Comparison of ENCODE assay signal across 17 cellular contexts in genomic region chrX:51456246-51456645, GRCh38.
"Had no signal": no experiment of that assay in that cellular context is flagged by ENCODE, and none has a peak within 500 bp of the region (broad histone marks: within the 10 kb centered on the region; RNA-seq: fewer than 3 reads in every experiment).

No MANE protein-coding gene starts in this region.

- H3K9me3 Mint-ChIP-seq: activated CD8-positive, alpha-beta T cell treated with anti-CD3 and anti-CD28 coated beads for 36 hours; naive thymus-derived CD8-positive, alpha-beta T cell had no signal

- H3K27ac Mint-ChIP-seq: activated CD4-positive, alpha-beta T cell treated with anti-CD3 and anti-CD28 coated beads for 36 hours; activated CD8-positive, alpha-beta T cell treated with anti-CD3 and anti-CD28 coated beads for 36 hours; naive thymus-derived CD8-positive, alpha-beta T cell had no signal

- H3K27me3 ChIP-seq: cardiac muscle cell, neutrophil, thyroid gland, uterus had no signal

- H3K36me3 ChIP-seq: cardiac muscle cell, neutrophil, thyroid gland, uterus had no signal

- H3K4me3 ChIP-seq: cardiac muscle cell, lung, mucosa of descending colon, thyroid gland, uterus had no signal

- H3K27me3 Mint-ChIP-seq: activated CD4-positive, alpha-beta T cell treated with anti-CD3 and anti-CD28 coated beads for 36 hours; activated CD8-positive, alpha-beta T cell treated with anti-CD3 and anti-CD28 coated beads for 36 hours; naive thymus-derived CD8-positive, alpha-beta T cell had no signal

- H3K4me1 Mint-ChIP-seq: activated CD4-positive, alpha-beta T cell treated with anti-CD3 and anti-CD28 coated beads for 36 hours had no signal

- H3K9me3 ChIP-seq: mucosa of descending colon, neutrophil, thyroid gland, uterus had no signal

- H3K4me1 ChIP-seq: thyroid gland, uterus had no signal

- DNase-seq: activated CD4-positive, alpha-beta T cell treated with anti-CD3 and anti-CD28 coated beads for 36 hours; activated CD8-positive, alpha-beta memory T cell treated with anti-CD3 and anti-CD28 coated beads, Interleukin-2, amount 50 U/mL, for 4 hours; activated CD8-positive, alpha-beta T cell treated with anti-CD3 and anti-CD28 coated beads for 36 hours; activated naive CD4-positive, alpha-beta T cell treated with Interleukin-2 at 50 U/mL for 16 hours; effector CD4-positive, alpha-beta T cell; left colon; mucosa of descending colon; naive thymus-derived CD8-positive, alpha-beta T cell; posterior cingulate gyrus; right cardiac atrium; small intestine; T-helper 9 cell; thyroid gland; uterus had no signal

- H3K27ac ChIP-seq: cardiac muscle cell, neutrophil, thyroid gland, uterus had no signal

- H3K36me3 Mint-ChIP-seq: naive thymus-derived CD8-positive, alpha-beta T cell had no signal

- ATAC-seq: activated CD4-positive, alpha-beta T cell treated with anti-CD3 and anti-CD28 coated beads for 36 hours; activated CD8-positive, alpha-beta T cell treated with anti-CD3 and anti-CD28 coated beads for 36 hours; left colon; mucosa of descending colon; naive thymus-derived CD8-positive, alpha-beta T cell had no signal

- H3K4me3 Mint-ChIP-seq: activated CD4-positive, alpha-beta T cell treated with anti-CD3 and anti-CD28 coated beads for 36 hours; activated CD8-positive, alpha-beta T cell treated with anti-CD3 and anti-CD28 coated beads for 36 hours; naive thymus-derived CD8-positive, alpha-beta T cell had no signal
